19 cellular contexts compared by ENCODE assay signal in genomic region chr2:48104418-48104817, GRCh38.
A peak's percentile ranks its signal among the peaks of the same experiment; 100 is the strongest.
DNase-seq lines count a peak whose midpoint lies in the region; ATAC-seq, FAIRE-seq and TF ChIP-seq lines count a peak whose summit lies in the region.
"Had no signal": no experiment of that assay in that cellular context is flagged by ENCODE, and none has a peak within 500 bp of the region (broad histone marks: within the 10 kb centered on the region; RNA-seq: fewer than 3 reads in every experiment).

No MANE protein-coding gene starts in this region.

- TF ChIP-seq RAD21 in SK-N-SH (IDR thresholded peaks at IDR 0.05; ENCODE audit: low read length) = no peak
- TF ChIP-seq RAD21 in IMR-90 (IDR thresholded peaks at IDR 0.05; ENCODE audit: low read length) = no peak

- in situ Hi-C loops in IMR-90 (cut with MboI; ENCODE audit: low sequenced_read_pairs) = no loop called here

- peaks cover 1% of the 10 kb centered on the region for H3K27me3 Mint-ChIP-seq in activated naive CD8-positive, alpha-beta T cell treated with anti-CD3 and anti-CD28 coated beads, Interleukin-2, amount 50 U/mL, for 24 hours
- H3K27me3 Mint-ChIP-seq: IgD-negative memory B cell had no signal

- H3K79me2 ChIP-seq in SK-N-SH (ENCODE audit: insufficient read depth) = no peaks in the 10 kb centered on the region
- H3K79me2 ChIP-seq in keratinocyte (ENCODE audit: control insufficient read depth, insufficient read depth, low read length) = no peaks in the 10 kb centered on the region

- no peak overlapping the region for H3K4me3 ChIP-seq in SK-N-SH (ENCODE audit: low read depth in 2 of 2, low read length in 1 of 2)
- no peak overlapping the region for H3K4me3 ChIP-seq in IMR-90 (ENCODE audit: insufficient read depth, low read depth, low read length)
- no peak overlapping the region for H3K4me3 ChIP-seq in keratinocyte (ENCODE audit: control insufficient read depth in 2 of 3, extremely low read depth in 1 of 3, insufficient read depth in 2 of 3, low read depth in 1 of 3, low read length in 3 of 3)
- no peak overlapping the region for H3K4me3 ChIP-seq in foreskin fibroblast (ENCODE audit: low read depth in 1 of 2, low read length in 2 of 2)
- H3K4me3 ChIP-seq: BLaER1 treated with 17β-estradiol and CSF1 and Interleukin-3, amounts not matched to agents 10 nM and 100 nM had no signal

- no peak for ATAC-seq in SK-N-SH treated with all-trans-retinoic acid at 6 μM for 48 hours
- ATAC-seq in IMR-90 (ENCODE audit: low read depth) = no peak
- no peak for ATAC-seq in activated naive CD8-positive, alpha-beta T cell treated with anti-CD3 and anti-CD28 coated beads, Interleukin-2, amount 50 U/mL, for 24 hours
- ATAC-seq: CD8-positive, alpha-beta T cell had no signal

- H3K27me3 ChIP-seq in SK-N-SH (ENCODE audit: insufficient read depth) (no peaks in the 10 kb centered on the region), IMR-90 (ENCODE audit: control insufficient read depth, insufficient read depth, low read length) (no peaks in the 10 kb centered on the region), keratinocyte (ENCODE audit: control insufficient read depth, extremely low read depth, insufficient read depth, low read length) (no peaks in the 10 kb centered on the region)
- H3K27me3 ChIP-seq: BLaER1 treated with 17β-estradiol and CSF1 and Interleukin-3, amounts not matched to agents 10 nM and 100 nM had no signal

- DNase-seq in SK-N-SH (no peak), IMR-90 (no peak), keratinocyte (ENCODE audit: low read depth, low spot score) (no peak), T-helper 9 cell (no peak), foreskin fibroblast (no peak)
- DNase-seq in activated naive CD8-positive, alpha-beta T cell treated with anti-CD3 and anti-CD28 coated beads, Interleukin-2, amount 50 U/mL, for 24 hours = no peak
- DNase-seq: Calu3; CD8-positive, alpha-beta T cell; DMS79 treated with DMSO at 0.1 percent for 48 hours; GF-D8; GOT3; H7 had no signal

- no peak overlapping the region for H2BK120ac ChIP-seq in IMR-90 (ENCODE audit: low read depth, low read length)

- no peak overlapping the region for H3K4me3 Mint-ChIP-seq in activated naive CD8-positive, alpha-beta T cell treated with anti-CD3 and anti-CD28 coated beads, Interleukin-2, amount 50 U/mL, for 24 hours
- H3K4me3 Mint-ChIP-seq: B cell; CD8-positive, alpha-beta T cell; IgD-negative memory B cell had no signal

- no peak overlapping the region for H2BK15ac ChIP-seq in IMR-90 (ENCODE audit: low read depth, low read length)

- H2BK5ac ChIP-seq in IMR-90 (ENCODE audit: low read depth, low read length, poor library complexity, severe bottlenecking) = no peak overlapping the region

- H2AK9ac ChIP-seq in IMR-90 (replicated peaks; ENCODE audit: low read depth, low read length, poor library complexity) = no peak overlapping the region

- no peak overlapping the region for H4K91ac ChIP-seq in IMR-90 (ENCODE audit: insufficient read depth, low read depth, low read length)

- H3K4me1 ChIP-seq in SK-N-SH (ENCODE audit: control insufficient read depth in 1 of 2, insufficient read depth in 2 of 2, low read depth in 1 of 2, low read length in 1 of 2) (peaks cover 9 to 17% of the 10 kb centered on the region in 2 experiments), IMR-90 (ENCODE audit: control insufficient read depth, insufficient read depth, low read length) (peaks cover 14% of the 10 kb centered on the region), keratinocyte (ENCODE audit: control insufficient read depth, extremely low read depth, insufficient read depth, low read length) (peaks cover 22% of the 10 kb centered on the region)

- H3K56ac ChIP-seq in IMR-90 (ENCODE audit: extremely low read depth, insufficient read depth, low read length) = no peak overlapping the region

- BruUV-seq in IMR-90 (replicated peaks; lab: Mats Ljungman, UMichigan) = no TSS peak

- H2AFZ ChIP-seq in SK-N-SH (ENCODE audit: low read depth) = no peak overlapping the region
- no peak overlapping the region for H2AFZ ChIP-seq in IMR-90 (replicated peaks; ENCODE audit: low read length, poor library complexity)
- peak overlapping the region; percentile 29 for H2AFZ ChIP-seq in keratinocyte (ENCODE audit: control insufficient read depth, low read length)

- POLR2A ChIA-PET in SK-N-SH (lab: Yijun Ruan, JAX) (no interaction called here), IMR-90 (lab: Charles Lee; ENCODE audit: unreplicated experiment) (no interaction called here)

- H3K23ac ChIP-seq in IMR-90 (ENCODE audit: low read depth, low read length) = no peak overlapping the region

- H3K79me1 ChIP-seq in IMR-90 (ENCODE audit: low read depth in 1 of 2, low read length in 2 of 2) = no peaks in the 10 kb centered on the region

- no peak overlapping the region for H3K14ac ChIP-seq in IMR-90 (replicated peaks; ENCODE audit: low read depth, low read length)

- no peak overlapping the region for H3K4ac ChIP-seq in IMR-90 (ENCODE audit: low read depth, low read length)

- CTCF ChIA-PET in SK-N-SH (lab: Yijun Ruan, JAX) (interaction anchor here (0.9 to 4.3 kb wide), 9 partner anchors 10 to 667 kb away, joined by 3 to 64 read pairs (median 6); partner anchors contain the start of gene FBXO11), IMR-90 (lab: Yijun Ruan, JAX) (interaction anchor here (0.7 kb wide), 1 partner anchor 102 kb away, joined by 3 read pairs; no protein-coding TSS in a partner anchor)

- no peak for FAIRE-seq in keratinocyte (lab: Jason Lieb, UNC)
- FAIRE-seq: HTR-8/SVneo had no signal

- H3K4me2 ChIP-seq in SK-N-SH = no peak overlapping the region
- no peak overlapping the region for H3K4me2 ChIP-seq in IMR-90 (ENCODE audit: low read depth, low read length)
- H3K4me2 ChIP-seq in keratinocyte (ENCODE audit: control insufficient read depth, extremely low read depth, insufficient read depth, low read depth, low read length) = no peak overlapping the region
- H3K4me2 ChIP-seq: BLaER1 treated with 17β-estradiol and CSF1 and Interleukin-3, amounts not matched to agents 10 nM and 100 nM; KMS-11 had no signal

- TF ChIP-seq POLR2A in IMR-90 (IDR thresholded peaks at IDR 0.05; ENCODE audit: low read depth, low read length) = no peak

- H3K36me3 Mint-ChIP-seq in activated naive CD8-positive, alpha-beta T cell treated with anti-CD3 and anti-CD28 coated beads, Interleukin-2, amount 50 U/mL, for 24 hours (ENCODE audit: low read depth) = no peaks in the 10 kb centered on the region
- H3K36me3 Mint-ChIP-seq: CD8-positive, alpha-beta T cell; IgD-negative memory B cell had no signal

- no peak for TF ChIP-seq EP300 in SK-N-SH (IDR thresholded peaks at IDR 0.05; ENCODE audit: borderline replicate concordance in 1 of 2, low read depth in 1 of 2, low read length in 1 of 2)

- H3K9ac ChIP-seq in SK-N-SH = no peak overlapping the region
- H3K9ac ChIP-seq in IMR-90 (ENCODE audit: low read depth, low read length) = no peak overlapping the region
- no peak overlapping the region for H3K9ac ChIP-seq in keratinocyte (ENCODE audit: control insufficient read depth, extremely low read depth, insufficient read depth, low read length)
- H3K9ac ChIP-seq: BLaER1 treated with 17β-estradiol and CSF1 and Interleukin-3, amounts not matched to agents 10 nM and 100 nM; KMS-11 had no signal

- H3K9me3 ChIP-seq in SK-N-SH (no peaks in the 10 kb centered on the region), IMR-90 (ENCODE audit: control insufficient read depth, insufficient read depth, low read length) (peaks cover 3% of the 10 kb centered on the region; the same call in 1 of the 2 replicates), keratinocyte (ENCODE audit: control insufficient read depth, low read depth, low read length) (no peaks in the 10 kb centered on the region)

- H3K27ac ChIP-seq in SK-N-SH (ENCODE audit: low read depth in 2 of 2, low read length in 1 of 2) = no peak overlapping the region
- H3K27ac ChIP-seq in IMR-90 (ENCODE audit: insufficient read depth, low read length) = no peak overlapping the region
- no peak overlapping the region for H3K27ac ChIP-seq in keratinocyte (ENCODE audit: control insufficient read depth, insufficient read depth, low read length)
- H3K27ac ChIP-seq: 22Rv1; BLaER1 treated with 17β-estradiol and CSF1 and Interleukin-3, amounts not matched to agents 10 nM and 100 nM; KMS-11 had no signal

- H3K9me1 ChIP-seq in IMR-90 (ENCODE audit: insufficient read depth, low read length) (peaks cover 7% of the 10 kb centered on the region; the same call in 1 of the 2 replicates), keratinocyte (ENCODE audit: control insufficient read depth, extremely low read depth, insufficient read depth, low read length) (no peaks in the 10 kb centered on the region)

- no peak overlapping the region for H2BK20ac ChIP-seq in IMR-90 (ENCODE audit: low read depth, low read length)

- no peak overlapping the region for H3K27ac Mint-ChIP-seq in activated naive CD8-positive, alpha-beta T cell treated with anti-CD3 and anti-CD28 coated beads, Interleukin-2, amount 50 U/mL, for 24 hours
- H3K27ac Mint-ChIP-seq: B cell; CD8-positive, alpha-beta T cell; IgD-negative memory B cell had no signal

- peaks cover 5% of the 10 kb centered on the region for H3K9me3 Mint-ChIP-seq in activated naive CD8-positive, alpha-beta T cell treated with anti-CD3 and anti-CD28 coated beads, Interleukin-2, amount 50 U/mL, for 24 hours

- no peak overlapping the region for H2AK5ac ChIP-seq in IMR-90 (ENCODE audit: low read depth, low read length)

- H3K9me2 ChIP-seq in SK-N-SH = no peaks in the 10 kb centered on the region

- no peak overlapping the region for H4K8ac ChIP-seq in IMR-90 (ENCODE audit: low read depth in 2 of 2, low read length in 2 of 2)

- no peaks in the 10 kb centered on the region for H3K36me3 ChIP-seq in SK-N-SH (replicated peaks in 1 of 2; ENCODE audit: control insufficient read depth in 1 of 2, insufficient read depth in 2 of 2, low read length in 1 of 2)
- no peaks in the 10 kb centered on the region for H3K36me3 ChIP-seq in IMR-90 (ENCODE audit: control insufficient read depth, insufficient read depth, low read length)
- no peaks in the 10 kb centered on the region for H3K36me3 ChIP-seq in keratinocyte (ENCODE audit: control insufficient read depth in 2 of 2, extremely low read depth in 1 of 2, insufficient read depth in 2 of 2, low read length in 2 of 2)
- H3K36me3 ChIP-seq: BLaER1 treated with 17β-estradiol and CSF1 and Interleukin-3, amounts not matched to agents 10 nM and 100 nM had no signal

- H3F3A ChIP-seq in SK-N-SH (replicated peaks; ENCODE audit: insufficient read depth) = peaks cover 12% of the 10 kb centered on the region

- H4K20me1 ChIP-seq in SK-N-SH (ENCODE audit: insufficient read depth) (no peaks in the 10 kb centered on the region), IMR-90 (ENCODE audit: insufficient read depth, low read length) (no peaks in the 10 kb centered on the region), keratinocyte (ENCODE audit: control insufficient read depth, extremely low read depth, insufficient read depth, low read length) (no peaks in the 10 kb centered on the region)
- H4K20me1 ChIP-seq: BLaER1 treated with 17β-estradiol and CSF1 and Interleukin-3, amounts not matched to agents 10 nM and 100 nM had no signal

- no peak overlapping the region for H3K18ac ChIP-seq in IMR-90 (ENCODE audit: low read depth, low read length)

- H4K5ac ChIP-seq in IMR-90 (ENCODE audit: low read depth, low read length) = no peak overlapping the region

- dilution Hi-C loops in IMR-90 (cut with HindIII; ENCODE audit: low sequenced_read_pairs, unreplicated experiment) = no loop called here
- dilution Hi-C loops in keratinocyte (cut with MboI; ENCODE audit: extremely low pct_ligation_motif_present, low sequenced_read_pairs) = no loop called here

- H3K4me1 Mint-ChIP-seq in activated naive CD8-positive, alpha-beta T cell treated with anti-CD3 and anti-CD28 coated beads, Interleukin-2, amount 50 U/mL, for 24 hours = peaks cover 17% of the 10 kb centered on the region

- intact Hi-C loops in IMR-90 (cut with micrococcal nuclease) = no loop called here

- no peak for TF ChIP-seq CTCF in SK-N-SH (IDR thresholded peaks at IDR 0.05)
- TF ChIP-seq CTCF in IMR-90 (conservative IDR thresholded peaks at IDR 0.05; ENCODE audit: low read depth, low read length) = no peak
- TF ChIP-seq CTCF in keratinocyte (optimal IDR thresholded peaks at IDR 0.05 in 1 of 3, IDR thresholded peaks at IDR 0.05 in 1 of 3, conservative IDR thresholded peaks at IDR 0.05 in 1 of 3; ENCODE audit: extremely low read depth in 1 of 3, insufficient read depth in 2 of 3, low read length in 3 of 3) = no peak
- TF ChIP-seq CTCF in foreskin fibroblast (IDR thresholded peaks at IDR 0.05; ENCODE audit: low read depth, low read length) = no peak
